ENCODE assay signal across 1 cellular context in the genomic region with DNA sequence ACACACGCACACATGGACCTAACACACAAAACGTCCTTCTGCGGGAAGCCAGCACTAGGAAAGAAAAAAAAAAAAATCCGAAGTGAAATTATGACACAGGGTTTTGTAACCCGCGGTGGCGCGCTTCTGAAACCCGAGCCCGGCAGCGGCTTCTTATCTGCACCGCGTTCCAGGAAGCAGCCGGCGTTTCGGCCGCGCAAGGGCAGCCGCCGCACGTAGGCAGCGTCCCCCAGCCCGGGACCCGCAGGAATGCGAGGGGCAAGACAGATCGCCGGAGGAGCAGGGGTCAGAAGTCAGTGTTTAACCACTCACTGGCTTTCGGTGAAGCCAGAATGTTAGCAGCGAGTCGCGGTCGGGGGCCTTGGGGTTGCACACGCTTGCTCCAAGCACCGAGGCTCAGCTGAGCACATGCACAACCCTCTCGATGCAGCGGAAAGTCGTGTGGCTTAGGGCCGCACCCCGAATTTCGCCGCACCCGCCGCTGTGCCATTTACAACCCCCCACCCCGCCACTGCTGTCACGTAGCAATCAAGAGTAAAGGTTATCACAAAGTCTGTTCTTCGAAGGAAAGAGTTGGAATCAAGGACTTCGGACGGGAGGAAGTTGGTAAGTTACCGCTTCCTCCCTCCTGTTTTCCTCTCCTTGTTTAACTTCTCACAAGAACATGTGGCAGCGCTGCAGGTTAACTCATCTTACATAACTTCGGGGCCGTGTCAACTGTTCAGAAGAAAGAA.
TF ChIP-seq lines count a peak whose summit lies in the region.

No MANE protein-coding gene starts in this region.

TF ChIP-seq in HepG2, 621 proteins besides CTCF, POLR2A, EP300 and RAD21 (continued from another document and continues in another):
- TF ChIP-seq, protein P1, sequence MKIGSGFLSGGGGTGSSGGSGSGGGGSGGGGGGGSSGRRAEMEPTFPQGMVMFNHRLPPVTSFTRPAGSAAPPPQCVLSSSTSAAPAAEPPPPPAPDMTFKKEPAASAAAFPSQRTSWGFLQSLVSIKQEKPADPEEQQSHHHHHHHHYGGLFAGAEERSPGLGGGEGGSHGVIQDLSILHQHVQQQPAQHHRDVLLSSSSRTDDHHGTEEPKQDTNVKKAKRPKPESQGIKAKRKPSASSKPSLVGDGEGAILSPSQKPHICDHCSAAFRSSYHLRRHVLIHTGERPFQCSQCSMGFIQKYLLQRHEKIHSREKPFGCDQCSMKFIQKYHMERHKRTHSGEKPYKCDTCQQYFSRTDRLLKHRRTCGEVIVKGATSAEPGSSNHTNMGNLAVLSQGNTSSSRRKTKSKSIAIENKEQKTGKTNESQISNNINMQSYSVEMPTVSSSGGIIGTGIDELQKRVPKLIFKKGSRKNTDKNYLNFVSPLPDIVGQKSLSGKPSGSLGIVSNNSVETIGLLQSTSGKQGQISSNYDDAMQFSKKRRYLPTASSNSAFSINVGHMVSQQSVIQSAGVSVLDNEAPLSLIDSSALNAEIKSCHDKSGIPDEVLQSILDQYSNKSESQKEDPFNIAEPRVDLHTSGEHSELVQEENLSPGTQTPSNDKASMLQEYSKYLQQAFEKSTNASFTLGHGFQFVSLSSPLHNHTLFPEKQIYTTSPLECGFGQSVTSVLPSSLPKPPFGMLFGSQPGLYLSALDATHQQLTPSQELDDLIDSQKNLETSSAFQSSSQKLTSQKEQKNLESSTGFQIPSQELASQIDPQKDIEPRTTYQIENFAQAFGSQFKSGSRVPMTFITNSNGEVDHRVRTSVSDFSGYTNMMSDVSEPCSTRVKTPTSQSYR (CRISPR knock-in tag; IDR thresholded peaks at IDR 0.05; ENCODE audit: borderline replicate concordance): peak; percentile 76; the same call in 1 of the 2 replicates
- TF ChIP-seq WIZ (CRISPR knock-in tag; IDR thresholded peaks at IDR 0.05) (peak; percentile 56; the same call in 1 of the 2 replicates), RELA (CRISPR knock-in tag; IDR thresholded peaks at IDR 0.05) (no peak), DNMT3B (CRISPR knock-in tag; conservative IDR thresholded peaks at IDR 0.05) (peak; percentile 78), ZNF296 (CRISPR knock-in tag; conservative IDR thresholded peaks at IDR 0.05) (no peak), ZEB1 (IDR thresholded peaks at IDR 0.05; ENCODE audit: insufficient replicate concordance, low read depth) (no peak), CREB1 (IDR thresholded peaks at IDR 0.05) (peak; percentile 71), CREB1 (CRISPR knock-in tag; IDR thresholded peaks at IDR 0.05) (peak; percentile 71; the same call in 1 of the 2 replicates), ZBTB3 (CRISPR knock-in tag; IDR thresholded peaks at IDR 0.05; ENCODE audit: borderline replicate concordance, low read depth) (peak; percentile 79; the same call in 1 of the 2 replicates), RARG (CRISPR knock-in tag; IDR thresholded peaks at IDR 0.05; ENCODE audit: low read depth) (no peak), PITX1 (CRISPR knock-in tag; IDR thresholded peaks at IDR 0.05) (peak; percentile 82), SMARCC2 (IDR thresholded peaks at IDR 0.05) (no peak), EED (CRISPR knock-in tag; IDR thresholded peaks at IDR 0.05) (peak; percentile 75; the same call in 1 of the 2 replicates), SP1 (IDR thresholded peaks at IDR 0.05) (no peak), SP1 (CRISPR knock-in tag; IDR thresholded peaks at IDR 0.05) (peak; percentile 52; the same call in 1 of the 2 replicates), SP5 (CRISPR knock-in tag; IDR thresholded peaks at IDR 0.05; ENCODE audit: borderline replicate concordance, low read depth) (peak; percentile 21), GATAD2A (CRISPR knock-in tag; IDR thresholded peaks at IDR 0.05) (peak; percentile 74; the same call in 1 of the 2 replicates), IRF2 (CRISPR knock-in tag; IDR thresholded peaks at IDR 0.05) (peak; percentile 86), ZNF12 (CRISPR knock-in tag; IDR thresholded peaks at IDR 0.05) (peak; percentile 38; the same call in 1 of the 2 replicates), TAF1 (CRISPR knock-in tag; IDR thresholded peaks at IDR 0.05) (peak; percentile 85), ZNF431 (CRISPR knock-in tag; IDR thresholded peaks at IDR 0.05; ENCODE audit: borderline replicate concordance, low read depth) (peak; percentile 11; the same call in 1 of the 2 replicates), HNRNPL (IDR thresholded peaks at IDR 0.05; ENCODE audit: low read depth, low read length) (peak; percentile 74; the same call in 1 of the 2 replicates), SOX13 (IDR thresholded peaks at IDR 0.05) (no peak; the same call in 1 of the 2 replicates), SOX13 (CRISPR knock-in tag; conservative IDR thresholded peaks at IDR 0.05 in 1 of 2, IDR thresholded peaks at IDR 0.05 in 1 of 2) (peak in 1 of 2 experiments; percentile 73; a peak in 2 of 4 replicates), ELF3 (CRISPR knock-in tag; IDR thresholded peaks at IDR 0.05) (peak; percentile 96), JUNB (CRISPR knock-in tag; IDR thresholded peaks at IDR 0.05; ENCODE audit: borderline replicate concordance) (peak; percentile 86; the same call in 1 of the 2 replicates), SAP130 (CRISPR knock-in tag; IDR thresholded peaks at IDR 0.05; ENCODE audit: low read depth) (peak; percentile 81), SSRP1 (CRISPR knock-in tag; IDR thresholded peaks at IDR 0.05) (peak; percentile 35; the same call in 1 of the 2 replicates), ZNF660 (CRISPR knock-in tag; IDR thresholded peaks at IDR 0.05; ENCODE audit: borderline replicate concordance, low read depth) (no peak)
- TF ChIP-seq, protein P2, sequence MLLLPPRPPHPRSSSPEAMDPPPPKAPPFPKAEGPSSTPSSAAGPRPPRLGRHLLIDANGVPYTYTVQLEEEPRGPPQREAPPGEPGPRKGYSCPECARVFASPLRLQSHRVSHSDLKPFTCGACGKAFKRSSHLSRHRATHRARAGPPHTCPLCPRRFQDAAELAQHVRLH (CRISPR knock-in tag; IDR thresholded peaks at IDR 0.05; ENCODE audit: borderline replicate concordance, low read depth): peak; percentile 75; the same call in 1 of the 2 replicates
- TF ChIP-seq, protein P3, sequence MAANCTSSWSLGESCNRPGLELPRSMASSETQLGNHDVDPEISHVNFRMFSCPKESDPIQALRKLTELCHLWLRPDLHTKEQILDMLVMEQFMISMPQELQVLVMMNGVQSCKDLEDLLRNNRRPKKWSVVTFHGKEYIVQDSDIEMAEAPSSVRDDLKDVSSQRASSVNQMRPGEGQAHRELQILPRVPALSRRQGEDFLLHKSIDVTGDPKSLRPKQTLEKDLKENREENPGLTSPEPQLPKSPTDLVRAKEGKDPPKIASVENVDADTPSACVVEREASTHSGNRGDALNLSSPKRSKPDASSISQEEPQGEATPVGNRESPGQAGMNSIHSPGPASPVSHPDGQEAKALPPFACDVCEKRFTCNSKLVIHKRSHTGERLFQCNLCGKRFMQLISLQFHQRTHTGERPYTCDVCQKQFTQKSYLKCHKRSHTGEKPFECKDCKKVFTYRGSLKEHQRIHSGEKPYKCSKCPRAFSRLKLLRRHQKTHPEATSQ (CRISPR knock-in tag; IDR thresholded peaks at IDR 0.05; ENCODE audit: borderline replicate concordance): peak; percentile 95
- TF ChIP-seq, protein P4, sequence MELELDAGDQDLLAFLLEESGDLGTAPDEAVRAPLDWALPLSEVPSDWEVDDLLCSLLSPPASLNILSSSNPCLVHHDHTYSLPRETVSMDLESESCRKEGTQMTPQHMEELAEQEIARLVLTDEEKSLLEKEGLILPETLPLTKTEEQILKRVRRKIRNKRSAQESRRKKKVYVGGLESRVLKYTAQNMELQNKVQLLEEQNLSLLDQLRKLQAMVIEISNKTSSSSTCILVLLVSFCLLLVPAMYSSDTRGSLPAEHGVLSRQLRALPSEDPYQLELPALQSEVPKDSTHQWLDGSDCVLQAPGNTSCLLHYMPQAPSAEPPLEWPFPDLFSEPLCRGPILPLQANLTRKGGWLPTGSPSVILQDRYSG (CRISPR knock-in tag; IDR thresholded peaks at IDR 0.05): peak; percentile 84
- TF ChIP-seq, protein P5, sequence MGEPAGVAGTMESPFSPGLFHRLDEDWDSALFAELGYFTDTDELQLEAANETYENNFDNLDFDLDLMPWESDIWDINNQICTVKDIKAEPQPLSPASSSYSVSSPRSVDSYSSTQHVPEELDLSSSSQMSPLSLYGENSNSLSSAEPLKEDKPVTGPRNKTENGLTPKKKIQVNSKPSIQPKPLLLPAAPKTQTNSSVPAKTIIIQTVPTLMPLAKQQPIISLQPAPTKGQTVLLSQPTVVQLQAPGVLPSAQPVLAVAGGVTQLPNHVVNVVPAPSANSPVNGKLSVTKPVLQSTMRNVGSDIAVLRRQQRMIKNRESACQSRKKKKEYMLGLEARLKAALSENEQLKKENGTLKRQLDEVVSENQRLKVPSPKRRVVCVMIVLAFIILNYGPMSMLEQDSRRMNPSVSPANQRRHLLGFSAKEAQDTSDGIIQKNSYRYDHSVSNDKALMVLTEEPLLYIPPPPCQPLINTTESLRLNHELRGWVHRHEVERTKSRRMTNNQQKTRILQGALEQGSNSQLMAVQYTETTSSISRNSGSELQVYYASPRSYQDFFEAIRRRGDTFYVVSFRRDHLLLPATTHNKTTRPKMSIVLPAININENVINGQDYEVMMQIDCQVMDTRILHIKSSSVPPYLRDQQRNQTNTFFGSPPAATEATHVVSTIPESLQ (CRISPR knock-in tag; conservative IDR thresholded peaks at IDR 0.05): no peak
- TF ChIP-seq, protein P6, sequence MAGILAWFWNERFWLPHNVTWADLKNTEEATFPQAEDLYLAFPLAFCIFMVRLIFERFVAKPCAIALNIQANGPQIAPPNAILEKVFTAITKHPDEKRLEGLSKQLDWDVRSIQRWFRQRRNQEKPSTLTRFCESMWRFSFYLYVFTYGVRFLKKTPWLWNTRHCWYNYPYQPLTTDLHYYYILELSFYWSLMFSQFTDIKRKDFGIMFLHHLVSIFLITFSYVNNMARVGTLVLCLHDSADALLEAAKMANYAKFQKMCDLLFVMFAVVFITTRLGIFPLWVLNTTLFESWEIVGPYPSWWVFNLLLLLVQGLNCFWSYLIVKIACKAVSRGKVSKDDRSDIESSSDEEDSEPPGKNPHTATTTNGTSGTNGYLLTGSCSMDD (CRISPR knock-in tag; IDR thresholded peaks at IDR 0.05): peak; percentile 75; the same call in 1 of the 2 replicates
- TF ChIP-seq, protein P7, sequence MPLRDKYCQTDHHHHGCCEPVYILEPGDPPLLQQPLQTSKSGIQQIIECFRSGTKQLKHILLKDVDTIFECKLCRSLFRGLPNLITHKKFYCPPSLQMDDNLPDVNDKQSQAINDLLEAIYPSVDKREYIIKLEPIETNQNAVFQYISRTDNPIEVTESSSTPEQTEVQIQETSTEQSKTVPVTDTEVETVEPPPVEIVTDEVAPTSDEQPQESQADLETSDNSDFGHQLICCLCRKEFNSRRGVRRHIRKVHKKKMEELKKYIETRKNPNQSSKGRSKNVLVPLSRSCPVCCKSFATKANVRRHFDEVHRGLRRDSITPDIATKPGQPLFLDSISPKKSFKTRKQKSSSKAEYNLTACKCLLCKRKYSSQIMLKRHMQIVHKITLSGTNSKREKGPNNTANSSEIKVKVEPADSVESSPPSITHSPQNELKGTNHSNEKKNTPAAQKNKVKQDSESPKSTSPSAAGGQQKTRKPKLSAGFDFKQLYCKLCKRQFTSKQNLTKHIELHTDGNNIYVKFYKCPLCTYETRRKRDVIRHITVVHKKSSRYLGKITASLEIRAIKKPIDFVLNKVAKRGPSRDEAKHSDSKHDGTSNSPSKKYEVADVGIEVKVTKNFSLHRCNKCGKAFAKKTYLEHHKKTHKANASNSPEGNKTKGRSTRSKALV (CRISPR knock-in tag; IDR thresholded peaks at IDR 0.05): no peak; the same call in 1 of the 2 replicates
- TF ChIP-seq, protein P8, sequence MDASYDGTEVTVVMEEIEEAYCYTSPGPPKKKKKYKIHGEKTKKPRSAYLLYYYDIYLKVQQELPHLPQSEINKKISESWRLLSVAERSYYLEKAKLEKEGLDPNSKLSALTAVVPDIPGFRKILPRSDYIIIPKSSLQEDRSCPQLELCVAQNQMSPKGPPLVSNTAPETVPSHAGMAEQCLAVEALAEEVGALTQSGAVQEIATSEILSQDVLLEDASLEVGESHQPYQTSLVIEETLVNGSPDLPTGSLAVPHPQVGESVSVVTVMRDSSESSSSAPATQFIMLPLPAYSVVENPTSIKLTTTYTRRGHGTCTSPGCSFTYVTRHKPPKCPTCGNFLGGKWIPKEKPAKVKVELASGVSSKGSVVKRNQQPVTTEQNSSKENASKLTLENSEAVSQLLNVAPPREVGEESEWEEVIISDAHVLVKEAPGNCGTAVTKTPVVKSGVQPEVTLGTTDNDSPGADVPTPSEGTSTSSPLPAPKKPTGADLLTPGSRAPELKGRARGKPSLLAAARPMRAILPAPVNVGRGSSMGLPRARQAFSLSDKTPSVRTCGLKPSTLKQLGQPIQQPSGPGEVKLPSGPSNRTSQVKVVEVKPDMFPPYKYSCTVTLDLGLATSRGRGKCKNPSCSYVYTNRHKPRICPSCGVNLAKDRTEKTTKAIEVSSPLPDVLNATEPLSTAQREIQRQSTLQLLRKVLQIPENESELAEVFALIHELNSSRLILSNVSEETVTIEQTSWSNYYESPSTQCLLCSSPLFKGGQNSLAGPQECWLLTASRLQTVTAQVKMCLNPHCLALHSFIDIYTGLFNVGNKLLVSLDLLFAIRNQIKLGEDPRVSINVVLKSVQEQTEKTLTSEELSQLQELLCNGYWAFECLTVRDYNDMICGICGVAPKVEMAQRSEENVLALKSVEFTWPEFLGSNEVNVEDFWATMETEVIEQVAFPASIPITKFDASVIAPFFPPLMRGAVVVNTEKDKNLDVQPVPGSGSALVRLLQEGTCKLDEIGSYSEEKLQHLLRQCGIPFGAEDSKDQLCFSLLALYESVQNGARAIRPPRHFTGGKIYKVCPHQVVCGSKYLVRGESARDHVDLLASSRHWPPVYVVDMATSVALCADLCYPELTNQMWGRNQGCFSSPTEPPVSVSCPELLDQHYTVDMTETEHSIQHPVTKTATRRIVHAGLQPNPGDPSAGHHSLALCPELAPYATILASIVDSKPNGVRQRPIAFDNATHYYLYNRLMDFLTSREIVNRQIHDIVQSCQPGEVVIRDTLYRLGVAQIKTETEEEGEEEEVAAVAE (CRISPR knock-in tag; IDR thresholded peaks at IDR 0.05; ENCODE audit: borderline replicate concordance): peak; percentile 78; the same call in 1 of the 2 replicates
- TF ChIP-seq, protein P9, sequence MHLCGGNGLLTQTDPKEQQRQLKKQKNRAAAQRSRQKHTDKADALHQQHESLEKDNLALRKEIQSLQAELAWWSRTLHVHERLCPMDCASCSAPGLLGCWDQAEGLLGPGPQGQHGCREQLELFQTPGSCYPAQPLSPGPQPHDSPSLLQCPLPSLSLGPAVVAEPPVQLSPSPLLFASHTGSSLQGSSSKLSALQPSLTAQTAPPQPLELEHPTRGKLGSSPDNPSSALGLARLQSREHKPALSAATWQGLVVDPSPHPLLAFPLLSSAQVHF (CRISPR knock-in tag; IDR thresholded peaks at IDR 0.05): peak; percentile 96
- TF ChIP-seq, protein P10, sequence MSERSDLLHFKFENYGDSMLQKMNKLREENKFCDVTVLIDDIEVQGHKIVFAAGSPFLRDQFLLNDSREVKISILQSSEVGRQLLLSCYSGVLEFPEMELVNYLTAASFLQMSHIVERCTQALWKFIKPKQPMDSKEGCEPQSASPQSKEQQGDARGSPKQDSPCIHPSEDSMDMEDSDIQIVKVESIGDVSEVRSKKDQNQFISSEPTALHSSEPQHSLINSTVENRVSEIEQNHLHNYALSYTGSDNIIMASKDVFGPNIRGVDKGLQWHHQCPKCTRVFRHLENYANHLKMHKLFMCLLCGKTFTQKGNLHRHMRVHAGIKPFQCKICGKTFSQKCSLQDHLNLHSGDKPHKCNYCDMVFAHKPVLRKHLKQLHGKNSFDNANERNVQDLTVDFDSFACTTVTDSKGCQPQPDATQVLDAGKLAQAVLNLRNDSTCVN (CRISPR knock-in tag; IDR thresholded peaks at IDR 0.05; ENCODE audit: borderline replicate concordance): peak; percentile 44; the same call in 1 of the 2 replicates
